Comparison of ENCODE assay signal across 9 cellular contexts in genomic region chr12:7935773-7936581, GRCh38. TPM values are rescaled to one million over a fixed set of nuclear protein-coding genes. Genes with fewer than 3 reads are reported as not detected.
DNase-seq lines count a peak whose midpoint lies in the region; ATAC-seq, FAIRE-seq and TF ChIP-seq lines count a peak whose summit lies in the region.
"Had no signal": no experiment of that assay in that cellular context is flagged by ENCODE, and none has a peak within 500 bp of the region (broad histone marks: within the 10 kb centered on the region; RNA-seq: fewer than 3 reads in every experiment).

Gene SLC2A3 (minus strand): TSS chr12:7936187. CDS start chr12:7936034, 153 bp downstream.

- no peak for TF ChIP-seq CTCF in D721Med (IDR thresholded peaks at IDR 0.05; ENCODE audit: insufficient read depth, missing control alignments)
- no peak for TF ChIP-seq CTCF in HCT116 (IDR thresholded peaks at IDR 0.05 in 2 of 3, conservative IDR thresholded peaks at IDR 0.05 in 1 of 3; ENCODE audit: borderline replicate concordance in 1 of 3, insufficient read depth in 1 of 3, low read depth in 2 of 3, low read length in 2 of 3)
- no peak for TF ChIP-seq CTCF in OCI-LY3 (IDR thresholded peaks at IDR 0.05; ENCODE audit: low read depth, low read length)
- no peak for TF ChIP-seq CTCF in mucosa of descending colon (IDR thresholded peaks at IDR 0.05)

- no peaks in the 10 kb centered on the region for H3K27me3 ChIP-seq in HCT116 (ENCODE audit: insufficient read depth, low read length)
- H3K27me3 ChIP-seq in OCI-LY3 (ENCODE audit: low read depth, low read length) = no peaks in the 10 kb centered on the region
- no peaks in the 10 kb centered on the region for H3K27me3 ChIP-seq in esophagus (ENCODE audit: control insufficient read depth in 1 of 2, insufficient read depth in 2 of 2, low read length in 2 of 2)

- TSS peak; percentile 92 for BruUV-seq in HCT116 (replicated peaks; lab: Mats Ljungman, UMichigan)

- H3K4me3 ChIP-seq in HCT116 (replicated peaks in 1 of 2; ENCODE audit: low read depth in 1 of 2, low read length in 2 of 2) = peak within 1 kb of the TSS; percentile 20 to 27; a peak in 3 of 4 replicates
- H3K4me3 ChIP-seq in OCI-LY3 (ENCODE audit: low read length) = peak within 1 kb of the TSS; percentile 89
- H3K4me3 ChIP-seq in esophagus (ENCODE audit: low read depth in 1 of 2, low read length in 2 of 2) = peak within 1 kb of the TSS; percentile 31 to 57
- H3K4me3 ChIP-seq in mucosa of descending colon = no peak within 1 kb of the TSS

- H3K9me3 ChIP-seq in HCT116 (ENCODE audit: control insufficient read depth in 1 of 2, insufficient read depth in 1 of 2, low read depth in 1 of 2, low read length in 2 of 2) = no peaks in the 10 kb centered on the region
- H3K9me3 ChIP-seq in OCI-LY3 (ENCODE audit: insufficient read depth, low read length) = no peaks in the 10 kb centered on the region
- H3K9me3 ChIP-seq in esophagus (ENCODE audit: control insufficient read depth in 2 of 2, insufficient read depth in 1 of 2, low read depth in 1 of 2, low read length in 1 of 2) = no peaks in the 10 kb centered on the region
- H3K9me3 ChIP-seq in mucosa of descending colon = no peaks in the 10 kb centered on the region

- no peak for TF ChIP-seq POLR2A in HCT116 (IDR thresholded peaks at IDR 0.05; ENCODE audit: borderline replicate concordance, extremely low read depth, insufficient read depth, insufficient read length)

- POLR2A ChIA-PET in HCT116 (lab: Charles Lee) = interaction anchor here (1.6 kb wide), 1 partner anchor 25 kb away, joined by 12 read pairs; no protein-coding TSS in a partner anchor

- no peak for FAIRE-seq in D721Med (lab: Jason Lieb, UNC)
- FAIRE-seq: endometrium had no signal

- H2AFZ ChIP-seq in HCT116 (ENCODE audit: low read depth, low read length, poor library complexity, severe bottlenecking) (peak within 1 kb of the TSS; percentile 81), OCI-LY3 (ENCODE audit: low read depth, low read length) (peak within 1 kb of the TSS; percentile 88)

- intact Hi-C loops in HCT116 (cut with micrococcal nuclease) (loop anchor here (1.0 to 10.0 kb wide), 2 partner anchors 24 to 139 kb away; no protein-coding TSS in a partner anchor), mucosa of descending colon (cut with DNase I, micrococcal nuclease) (loop anchor here in 1 of 2 donors (10.0 kb wide), 1 partner anchor 59 kb away; no protein-coding TSS in a partner anchor)

- 6 to 12% methylated on average over 13 of the region's 13 CpGs for WGBS in esophagus, 2 donors

- H4K20me1 ChIP-seq in HCT116 (ENCODE audit: insufficient read depth) = no peaks in the 10 kb centered on the region
- H4K20me1 ChIP-seq in OCI-LY3 (ENCODE audit: insufficient read depth, low read length) = no peaks in the 10 kb centered on the region

- DNase-seq in D721Med (ENCODE audit: insufficient read length, low spot score) (peak; percentile 29), HCT116 (ENCODE audit: low read depth, low spot score) (no peak), activated T-cell treated with anti-CD3 and anti-CD28 coated beads for 4 hours (peak; percentile 80), mucosa of descending colon (peak in 1 of 3 donors; percentile 63)
- peak; percentile 40 to 53 for DNase-seq in stimulated activated CD8-positive, alpha-beta memory T cell treated with anti-CD3 and anti-CD28 coated beads, Interleukin-4, amount 100 ng/mL, for 4 hours (ENCODE audit: low read depth in 2 of 2, low spot score in 1 of 2)

- CTCF ChIA-PET in HCT116 (lab: Charles Lee) = interaction anchor here (1.0 to 2.0 kb wide), 2 partner anchors 25 to 30 kb away, joined by 3 to 8 read pairs; no protein-coding TSS in a partner anchor

- H3K36me3 ChIP-seq in HCT116 (ENCODE audit: control insufficient read depth in 1 of 2, insufficient read depth in 2 of 2, low read length in 2 of 2) (no peaks in the 10 kb centered on the region), OCI-LY3 (replicated peaks; ENCODE audit: low read depth, low read length) (no peaks in the 10 kb centered on the region), esophagus (ENCODE audit: control insufficient read depth in 2 of 2, insufficient read depth in 2 of 2, low read length in 1 of 2) (peaks cover 0 to 3% of the 10 kb centered on the region in 2 donors), mucosa of descending colon (ENCODE audit: low read depth) (no peaks in the 10 kb centered on the region)

- H3K9ac ChIP-seq in HCT116 (ENCODE audit: low read length) (no peak within 1 kb of the TSS), OCI-LY3 (ENCODE audit: low read length) (peak within 1 kb of the TSS; percentile 80)

- ATAC-seq in HCT116 (no peak), mucosa of descending colon (peak; percentile 79), GM21526 (IDR thresholded peaks at IDR 0.05; ENCODE audit: low FRiP score, unreplicated experiment) (no peak)

- no peak within 1 kb of the TSS for H3K27ac ChIP-seq in HCT116 (ENCODE audit: low read depth, low read length)
- H3K27ac ChIP-seq in OCI-LY3 (ENCODE audit: low read length) = peak within 1 kb of the TSS; percentile 11; the same call in 1 of the 2 replicates
- peak within 1 kb of the TSS; percentile 45 to 61 for H3K27ac ChIP-seq in esophagus (ENCODE audit: low read depth in 2 of 2, low read length in 1 of 2)

- no peaks in the 10 kb centered on the region for H3K79me2 ChIP-seq in HCT116 (ENCODE audit: insufficient read depth, low read length)
- H3K79me2 ChIP-seq in OCI-LY3 (ENCODE audit: low read length) = no peaks in the 10 kb centered on the region

- TF ChIP-seq RAD21 in HCT116 (IDR thresholded peaks at IDR 0.05; ENCODE audit: low read depth) = no peak

- RAD21 ChIA-PET in HCT116 (lab: Charles Lee; ENCODE audit: low non-redundant PET in 1 of 2, low total read pairs in 2 of 2, uncharacterized antibody in 2 of 2, unreplicated experiment in 2 of 2) = no interaction called here

- H3K4me2 ChIP-seq in HCT116 (ENCODE audit: low read length) = peak within 1 kb of the TSS; percentile 58
- peak within 1 kb of the TSS; percentile 91 for H3K4me2 ChIP-seq in OCI-LY3 (ENCODE audit: low read length)

- H3K4me1 ChIP-seq in HCT116 (ENCODE audit: control insufficient read depth in 1 of 2, insufficient read depth in 2 of 2, low read length in 2 of 2) (peaks cover 2 to 20% of the 10 kb centered on the region in 2 experiments; a peak in 3 of 4 replicates), OCI-LY3 (ENCODE audit: low read length) (peaks cover 26% of the 10 kb centered on the region), esophagus (ENCODE audit: control insufficient read depth in 2 of 2, insufficient read depth in 2 of 2, low read length in 1 of 2) (no peaks in the 10 kb centered on the region), mucosa of descending colon (ENCODE audit: low read depth) (no peaks in the 10 kb centered on the region)

- no peaks in the 10 kb centered on the region for H3K9me2 ChIP-seq in HCT116 (ENCODE audit: insufficient read depth)

TF ChIP-seq in HCT116, 20 proteins besides CTCF, POLR2A, EP300 and RAD21:
- TF ChIP-seq CEBPB (IDR thresholded peaks at IDR 0.05; ENCODE audit: low read depth) = no peak
- no peak for TF ChIP-seq EZH2 (IDR thresholded peaks at IDR 0.05)
- no peak for TF ChIP-seq MAX (IDR thresholded peaks at IDR 0.05)
- TF ChIP-seq TCF7L2 (IDR thresholded peaks at IDR 0.05; ENCODE audit: borderline replicate concordance, extremely low read depth, insufficient read depth, insufficient read length) = no peak
- no peak for TF ChIP-seq EGR1 (IDR thresholded peaks at IDR 0.05; ENCODE audit: low read depth)
- no peak for TF ChIP-seq EZH2phosphoT487 (IDR thresholded peaks at IDR 0.05; ENCODE audit: borderline replicate concordance)
- TF ChIP-seq ZNF274 (IDR thresholded peaks at IDR 0.05; ENCODE audit: low read depth, low read length) = no peak
- no peak for TF ChIP-seq YY1 (IDR thresholded peaks at IDR 0.05; ENCODE audit: extremely low read depth, insufficient replicate concordance, low read depth, low read length)

RNA-seq across cellular contexts. Expression of gene SLC2A3, which starts in this region (rescaled TPM):
- total RNA-seq in HCT116 (2021; ENCODE audit: unreplicated experiment) (10.5 TPM), mucosa of descending colon (10 to 100 TPM; 11.9 to 19.9 (median 18.0) TPM)
- polyA plus RNA-seq in HCT116 (2012) = 7.0 TPM in 2 replicates
- 1 to 10 TPM; 1.2 to 2.1 TPM for polyA plus RNA-seq in esophagus
